ENCODE assay signal across 15 cellular contexts in genomic region chr2:71605173-71605641, GRCh38.
A peak's percentile ranks its signal among the peaks of the same experiment; 100 is the strongest.
DNase-seq lines count a peak whose midpoint lies in the region; ATAC-seq and TF ChIP-seq lines count a peak whose summit lies in the region.
"Had no signal": no experiment of that assay in that cellular context is flagged by ENCODE, and none has a peak within 500 bp of the region (broad histone marks: within the 10 kb centered on the region; RNA-seq: fewer than 3 reads in every experiment).

No MANE protein-coding gene starts in this region.

- H3K9me3 ChIP-seq in mesodermal cell (ENCODE audit: control insufficient read depth, low read length), result no peaks in the 10 kb centered on the region
- no peaks in the 10 kb centered on the region for H3K9me3 ChIP-seq in uterus
- no peaks in the 10 kb centered on the region for H3K9me3 ChIP-seq in transverse colon
- H3K9me3 ChIP-seq: tibial nerve had no signal

- peaks cover 45% of the 10 kb centered on the region for H3K27me3 Mint-ChIP-seq in activated naive CD4-positive, alpha-beta T cell treated with anti-CD3 and anti-CD28 coated beads, Interleukin-2, amount 10 ng/mL, durations not matched to agents 7 days and 5 days
- H3K27me3 Mint-ChIP-seq in endothelial cell (ENCODE audit: unreplicated experiment), result peaks cover 47% of the 10 kb centered on the region

- no peak overlapping the region for H3K27ac Mint-ChIP-seq in activated naive CD4-positive, alpha-beta T cell treated with anti-CD3 and anti-CD28 coated beads, Interleukin-2, amount 10 ng/mL, durations not matched to agents 7 days and 5 days
- H3K27ac Mint-ChIP-seq in endothelial cell (ENCODE audit: unreplicated experiment), result peak overlapping the region; percentile 92

- TF ChIP-seq CTCF in endothelial cell (IDR thresholded peaks at IDR 0.05; ENCODE audit: unreplicated experiment) (no peak), uterus (IDR thresholded peaks at IDR 0.05) (no peak), transverse colon (IDR thresholded peaks at IDR 0.05) (no peak)

- no peak for TF ChIP-seq EP300 in transverse colon (IDR thresholded peaks at IDR 0.05; ENCODE audit: low read depth)

- peaks cover 8% of the 10 kb centered on the region for H3K4me1 ChIP-seq in mesodermal cell (ENCODE audit: control insufficient read depth, insufficient read depth, low read length, poor library complexity, severe bottlenecking)
- H3K4me1 ChIP-seq in uterus, result no peaks in the 10 kb centered on the region
- H3K4me1 ChIP-seq in transverse colon, result no peaks in the 10 kb centered on the region

- H3K9me3 Mint-ChIP-seq in activated naive CD4-positive, alpha-beta T cell treated with anti-CD3 and anti-CD28 coated beads, Interleukin-2, amount 10 ng/mL, durations not matched to agents 7 days and 5 days, result no peaks in the 10 kb centered on the region
- H3K9me3 Mint-ChIP-seq in endothelial cell (ENCODE audit: unreplicated experiment), result no peaks in the 10 kb centered on the region
- H3K9me3 Mint-ChIP-seq: immature natural killer cell had no signal

- DNase-seq in activated naive CD4-positive, alpha-beta T cell treated with anti-CD3 and anti-CD28 coated beads, Interleukin-2, amount 10 ng/mL, durations not matched to agents 7 days and 5 days, result peak; percentile 8
- no peak for DNase-seq in activated naive CD4-positive, alpha-beta T cell (lab: John Stamatoyannopoulos, UW)
- DNase-seq in endothelial cell (ENCODE audit: low spot score), result peak; percentile 18
- DNase-seq in uterus, result peak; percentile 5 to 6
- no peak for DNase-seq in transverse colon
- no peak for DNase-seq in NCI-H2029 treated with DMSO at 0.1 percent for 48 hours (lab: John Stamatoyannopoulos, UW)
- DNase-seq: ACHN, caudate nucleus, immature natural killer cell had no signal

- ATAC-seq in GM19467 (IDR thresholded peaks at IDR 0.05; ENCODE audit: unreplicated experiment), result no peak
- ATAC-seq: esophagus mucosa, SK-N-SH treated with all-trans-retinoic acid at 6 μM for 48 hours had no signal

- H3K27me3 ChIP-seq in uterus, result no peaks in the 10 kb centered on the region
- H3K27me3 ChIP-seq in transverse colon, result no peaks in the 10 kb centered on the region
- H3K27me3 ChIP-seq: tibial nerve had no signal

- H3K36me3 ChIP-seq in mesodermal cell (ENCODE audit: control insufficient read depth, insufficient read depth, low read length), result no peaks in the 10 kb centered on the region
- H3K36me3 ChIP-seq in uterus, result no peaks in the 10 kb centered on the region
- H3K36me3 ChIP-seq in transverse colon, result no peaks in the 10 kb centered on the region
- H3K36me3 ChIP-seq: tibial nerve had no signal

- intact Hi-C loops in uterus (cut with DNase I; ENCODE audit: low total_unique reads), result no loop called here
- intact Hi-C loops in transverse colon (cut with DNase I; ENCODE audit: low total_unique reads), result no loop called here

- TF ChIP-seq POLR2A in uterus (IDR thresholded peaks at IDR 0.05), result no peak
- TF ChIP-seq POLR2A in transverse colon (IDR thresholded peaks at IDR 0.05), result no peak

- in situ Hi-C loops in transverse colon (cut with MboI; ENCODE audit: low pct_ligation_motif_present in 1 of 4, low pct_unique_long_range_greater_than_20kb in 1 of 4, low sequenced_read_pairs in 3 of 4), result no loop called here

- H3K4me3 ChIP-seq in mesodermal cell (ENCODE audit: extremely low read depth, insufficient read depth, low read length, poor library complexity, severe bottlenecking), result no peak overlapping the region
- no peak overlapping the region for H3K4me3 ChIP-seq in uterus
- no peak overlapping the region for H3K4me3 ChIP-seq in transverse colon
- H3K4me3 ChIP-seq: skin epidermis, tibial nerve had no signal

- H3K36me3 Mint-ChIP-seq in activated naive CD4-positive, alpha-beta T cell treated with anti-CD3 and anti-CD28 coated beads, Interleukin-2, amount 10 ng/mL, durations not matched to agents 7 days and 5 days, result no peaks in the 10 kb centered on the region
- peaks cover 60% of the 10 kb centered on the region for H3K36me3 Mint-ChIP-seq in endothelial cell (ENCODE audit: low read depth, unreplicated experiment)
- H3K36me3 Mint-ChIP-seq: immature natural killer cell had no signal

- H3K4me3 Mint-ChIP-seq in activated naive CD4-positive, alpha-beta T cell treated with anti-CD3 and anti-CD28 coated beads, Interleukin-2, amount 10 ng/mL, durations not matched to agents 7 days and 5 days, result no peak overlapping the region
- peak overlapping the region; percentile 20 for H3K4me3 Mint-ChIP-seq in endothelial cell (ENCODE audit: unreplicated experiment)

- CTCF ChIA-PET in activated naive CD4-positive, alpha-beta T cell treated with anti-CD3 and anti-CD28 coated beads, Interleukin-2, amount 10 ng/mL, durations not matched to agents 7 days and 5 days (lab: Charles Lee), result no interaction called here

- peaks cover 16% of the 10 kb centered on the region for H3K4me1 Mint-ChIP-seq in activated naive CD4-positive, alpha-beta T cell treated with anti-CD3 and anti-CD28 coated beads, Interleukin-2, amount 10 ng/mL, durations not matched to agents 7 days and 5 days
- H3K4me1 Mint-ChIP-seq in endothelial cell (ENCODE audit: unreplicated experiment), result peaks cover 85% of the 10 kb centered on the region

- H3K27ac ChIP-seq in mesodermal cell (ENCODE audit: low read depth, low read length, severe bottlenecking), result peak overlapping the region; percentile 62
- no peak overlapping the region for H3K27ac ChIP-seq in uterus
- H3K27ac ChIP-seq in transverse colon, result no peak overlapping the region
- H3K27ac ChIP-seq: tibial nerve had no signal

- 60% methylated on average over 6 of the region's 9 CpGs for WGBS in mesodermal cell (ENCODE audit: insufficient coverage in 2 of 2), 2 experiments
- 66 to 100% methylated on average over 3 to 9 of the region's 9 CpGs for WGBS in transverse colon (ENCODE audit: low coverage in 1 of 2), 2 donors

Comparison
In these comparisons a context has a peak if more than half of its experiments do, and no peak if none do; other contexts are left out.
1. DNase-seq: peak in activated naive CD4-positive, alpha-beta T cell treated with anti-CD3 and anti-CD28 coated beads, Interleukin-2, amount 10 ng/mL, durations not matched to agents 7 days and 5 days (single experiment), endothelial cell (single experiment) and uterus (2 of 2); none in activated naive CD4-positive, alpha-beta T cell (0 of 4), transverse colon (single experiment) and NCI-H2029 treated with DMSO at 0.1 percent for 48 hours (single experiment).